Comparison of ENCODE assay signal across 8 cellular contexts in genomic region chr1:34928865-34929496, GRCh38. TPM values are rescaled to one million over a fixed set of nuclear protein-coding genes. Genes with fewer than 3 reads are reported as not detected.
DNase-seq lines count a peak whose midpoint lies in the region; ATAC-seq and TF ChIP-seq lines count a peak whose summit lies in the region.

No MANE protein-coding gene starts in this region.

- H3K4me1 Mint-ChIP-seq in activated T-cell treated with anti-CD3 and anti-CD28 coated beads, Interleukin-2, amount 50 U/mL, for 24 hours (ENCODE audit: low read depth): peaks cover 9% of the 10 kb centered on the region
- H3K4me1 Mint-ChIP-seq in activated CD8-positive, alpha-beta T cell treated with anti-CD3 and anti-CD28 coated beads for 36 hours (ENCODE audit: low read depth): peaks cover 7% of the 10 kb centered on the region

- POLR2A ChIA-PET in activated CD8-positive, alpha-beta T cell treated with anti-CD3 and anti-CD28 coated beads for 36 hours (lab: Charles Lee): no interaction called here

- no peak for TF ChIP-seq CTCF in activated CD8-positive, alpha-beta T cell treated with anti-CD3 and anti-CD28 coated beads for 36 hours (IDR thresholded peaks at IDR 0.05)

- no peaks in the 10 kb centered on the region for H3K9me3 ChIP-seq in thymus (ENCODE audit: control insufficient read depth)

- CTCF ChIA-PET in activated CD8-positive, alpha-beta T cell treated with anti-CD3 and anti-CD28 coated beads for 36 hours (lab: Charles Lee): interaction anchor here (1.1 kb wide), 1 partner anchor 14 kb away, joined by 3 read pairs; no protein-coding TSS in a partner anchor

- H3K36me3 ChIP-seq in thymus (ENCODE audit: control insufficient read depth, insufficient read depth): no peaks in the 10 kb centered on the region

- no peaks in the 10 kb centered on the region for H3K9me3 Mint-ChIP-seq in activated T-cell treated with anti-CD3 and anti-CD28 coated beads, Interleukin-2, amount 50 U/mL, for 24 hours
- H3K9me3 Mint-ChIP-seq in activated CD8-positive, alpha-beta T cell treated with anti-CD3 and anti-CD28 coated beads for 36 hours: no peaks in the 10 kb centered on the region

- peak overlapping the region; percentile 53 for H3K4me3 ChIP-seq in thymus (ENCODE audit: low read length)

- WGBS in thymus: 2% methylated on average over 57 of the region's 57 CpGs

- H3K27ac ChIP-seq in thymus (ENCODE audit: low read depth): no peak overlapping the region

- H3K27me3 Mint-ChIP-seq in activated T-cell treated with anti-CD3 and anti-CD28 coated beads, Interleukin-2, amount 50 U/mL, for 24 hours: peaks cover 67% of the 10 kb centered on the region
- peaks cover 50% of the 10 kb centered on the region for H3K27me3 Mint-ChIP-seq in activated CD8-positive, alpha-beta T cell treated with anti-CD3 and anti-CD28 coated beads for 36 hours

- peak; percentile 39 for DNase-seq in activated T-cell treated with anti-CD3 and anti-CD28 coated beads, Interleukin-2, amount 50 U/mL, for 24 hours
- no peak for DNase-seq in activated T-cell treated with anti-CD3 and anti-CD28 coated beads, Interleukin-2, amount 50 U/mL, for 48 hours
- peak; percentile 13 for DNase-seq in activated CD8-positive, alpha-beta T cell treated with anti-CD3 and anti-CD28 coated beads for 36 hours
- DNase-seq in islet precursor cell: peak; percentile 56
- no peak for DNase-seq in 8988T
- no peak for DNase-seq in NCI-H187 (lab: John Stamatoyannopoulos, UW)

- ATAC-seq in activated CD8-positive, alpha-beta T cell treated with anti-CD3 and anti-CD28 coated beads for 36 hours: peak; percentile 34
- no peak for ATAC-seq in GM19324 (IDR thresholded peaks at IDR 0.05; ENCODE audit: low FRiP score, unreplicated experiment)

- peak overlapping the region; percentile 51 for H3K27ac Mint-ChIP-seq in activated T-cell treated with anti-CD3 and anti-CD28 coated beads, Interleukin-2, amount 50 U/mL, for 24 hours
- no peak overlapping the region for H3K27ac Mint-ChIP-seq in activated CD8-positive, alpha-beta T cell treated with anti-CD3 and anti-CD28 coated beads for 36 hours

- H3K4me3 Mint-ChIP-seq in activated T-cell treated with anti-CD3 and anti-CD28 coated beads, Interleukin-2, amount 50 U/mL, for 24 hours: peak overlapping the region; percentile 76
- peak overlapping the region; percentile 62 for H3K4me3 Mint-ChIP-seq in activated CD8-positive, alpha-beta T cell treated with anti-CD3 and anti-CD28 coated beads for 36 hours

- intact Hi-C loops in activated CD8-positive, alpha-beta T cell treated with anti-CD3 and anti-CD28 coated beads for 36 hours (cut with micrococcal nuclease): no loop called here

- peaks cover 11% of the 10 kb centered on the region for H3K4me1 ChIP-seq in thymus (ENCODE audit: control insufficient read depth, insufficient read depth, low read length)

- H3K27me3 ChIP-seq in thymus (ENCODE audit: control insufficient read depth, insufficient read depth): peaks cover 52% of the 10 kb centered on the region

- no peaks in the 10 kb centered on the region for H3K36me3 Mint-ChIP-seq in activated T-cell treated with anti-CD3 and anti-CD28 coated beads, Interleukin-2, amount 50 U/mL, for 24 hours (ENCODE audit: low read depth)
- no peaks in the 10 kb centered on the region for H3K36me3 Mint-ChIP-seq in activated CD8-positive, alpha-beta T cell treated with anti-CD3 and anti-CD28 coated beads for 36 hours (ENCODE audit: low read depth)

RNA-seq across cellular contexts. Expression of gene DLGAP3, which starts 0.5 kb away (rescaled TPM):
- under 1 TPM; 0.38 to 0.83 TPM for total RNA-seq in activated CD8-positive, alpha-beta T cell treated with anti-CD3 and anti-CD28 coated beads for 36 hours
- 0.23 TPM for polyA plus RNA-seq in thymus

RNA-seq across cellular contexts. Expression of gene TMEM35B, which starts 56.2 kb away (rescaled TPM):
- total RNA-seq in activated CD8-positive, alpha-beta T cell treated with anti-CD3 and anti-CD28 coated beads for 36 hours: 10 to 100 TPM; 19.4 to 19.5 TPM
- 47.6 TPM for polyA plus RNA-seq in thymus

Comparison
In these comparisons a context has a peak if more than half of its experiments do, and no peak if none do; other contexts are left out.
1. DNase-seq: peak in activated T-cell treated with anti-CD3 and anti-CD28 coated beads, Interleukin-2, amount 50 U/mL, for 24 hours (single experiment), activated CD8-positive, alpha-beta T cell treated with anti-CD3 and anti-CD28 coated beads for 36 hours (single experiment) and islet precursor cell (single experiment); none in activated T-cell treated with anti-CD3 and anti-CD28 coated beads, Interleukin-2, amount 50 U/mL, for 48 hours (0 of 2), 8988T (single experiment) and NCI-H187 (0 of 2).